ENCODE assay signal across 1 cellular context in the genomic region with DNA sequence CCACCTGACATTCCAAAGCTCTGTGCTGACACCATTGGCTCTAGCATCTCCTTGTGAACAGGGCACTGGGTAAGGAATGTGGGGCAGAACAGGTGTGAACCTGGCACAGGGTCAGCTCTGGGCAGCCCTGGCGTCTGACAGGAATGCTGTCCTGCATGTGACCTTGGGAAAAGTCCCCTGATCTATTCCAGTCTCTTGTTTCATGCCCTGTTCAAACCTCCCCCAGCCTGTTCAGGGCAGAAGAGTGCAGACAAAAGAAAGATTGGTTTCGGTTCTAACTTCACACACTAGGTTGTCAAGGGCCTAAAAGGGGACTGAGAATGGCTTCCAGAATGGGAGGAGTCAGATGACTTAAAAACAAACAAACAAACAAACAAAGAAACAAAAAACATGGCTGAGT.
A peak's percentile ranks its signal among the peaks of the same experiment; 100 is the strongest.
TF ChIP-seq lines count a peak whose summit lies in the region.

No MANE protein-coding gene starts in this region.

TF ChIP-seq in GM12878, 131 proteins besides CTCF, POLR2A, EP300 and RAD21:
- no peak for TF ChIP-seq BRCA1 (IDR thresholded peaks at IDR 0.05; ENCODE audit: low read depth, low read length)
- TF ChIP-seq, protein P1, sequence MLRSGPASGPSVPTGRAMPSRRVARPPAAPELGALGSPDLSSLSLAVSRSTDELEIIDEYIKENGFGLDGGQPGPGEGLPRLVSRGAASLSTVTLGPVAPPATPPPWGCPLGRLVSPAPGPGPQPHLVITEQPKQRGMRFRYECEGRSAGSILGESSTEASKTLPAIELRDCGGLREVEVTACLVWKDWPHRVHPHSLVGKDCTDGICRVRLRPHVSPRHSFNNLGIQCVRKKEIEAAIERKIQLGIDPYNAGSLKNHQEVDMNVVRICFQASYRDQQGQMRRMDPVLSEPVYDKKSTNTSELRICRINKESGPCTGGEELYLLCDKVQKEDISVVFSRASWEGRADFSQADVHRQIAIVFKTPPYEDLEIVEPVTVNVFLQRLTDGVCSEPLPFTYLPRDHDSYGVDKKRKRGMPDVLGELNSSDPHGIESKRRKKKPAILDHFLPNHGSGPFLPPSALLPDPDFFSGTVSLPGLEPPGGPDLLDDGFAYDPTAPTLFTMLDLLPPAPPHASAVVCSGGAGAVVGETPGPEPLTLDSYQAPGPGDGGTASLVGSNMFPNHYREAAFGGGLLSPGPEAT (IDR thresholded peaks at IDR 0.05; ENCODE audit: low read depth), result peak; percentile 34; the same call in 1 of the 2 replicates
- 0 out of 2 replicates have a peak, but pooled peaks have one; percentile 38 for TF ChIP-seq MEF2A (IDR thresholded peaks at IDR 0.05; ENCODE audit: insufficient read depth, low read depth, low read length)
- TF ChIP-seq ASH2L (IDR thresholded peaks at IDR 0.05; ENCODE audit: borderline replicate concordance, low read depth), result no peak
- no peak for TF ChIP-seq ZNF622 (IDR thresholded peaks at IDR 0.05)
- TF ChIP-seq, protein P2, sequence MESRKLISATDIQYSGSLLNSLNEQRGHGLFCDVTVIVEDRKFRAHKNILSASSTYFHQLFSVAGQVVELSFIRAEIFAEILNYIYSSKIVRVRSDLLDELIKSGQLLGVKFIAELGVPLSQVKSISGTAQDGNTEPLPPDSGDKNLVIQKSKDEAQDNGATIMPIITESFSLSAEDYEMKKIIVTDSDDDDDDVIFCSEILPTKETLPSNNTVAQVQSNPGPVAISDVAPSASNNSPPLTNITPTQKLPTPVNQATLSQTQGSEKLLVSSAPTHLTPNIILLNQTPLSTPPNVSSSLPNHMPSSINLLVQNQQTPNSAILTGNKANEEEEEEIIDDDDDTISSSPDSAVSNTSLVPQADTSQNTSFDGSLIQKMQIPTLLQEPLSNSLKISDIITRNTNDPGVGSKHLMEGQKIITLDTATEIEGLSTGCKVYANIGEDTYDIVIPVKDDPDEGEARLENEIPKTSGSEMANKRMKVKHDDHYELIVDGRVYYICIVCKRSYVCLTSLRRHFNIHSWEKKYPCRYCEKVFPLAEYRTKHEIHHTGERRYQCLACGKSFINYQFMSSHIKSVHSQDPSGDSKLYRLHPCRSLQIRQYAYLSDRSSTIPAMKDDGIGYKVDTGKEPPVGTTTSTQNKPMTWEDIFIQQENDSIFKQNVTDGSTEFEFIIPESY (IDR thresholded peaks at IDR 0.05), result no peak
- peak; percentile 37 for TF ChIP-seq YY1 (IDR thresholded peaks at IDR 0.05; ENCODE audit: low read depth, low read length)
- TF ChIP-seq, protein P3, sequence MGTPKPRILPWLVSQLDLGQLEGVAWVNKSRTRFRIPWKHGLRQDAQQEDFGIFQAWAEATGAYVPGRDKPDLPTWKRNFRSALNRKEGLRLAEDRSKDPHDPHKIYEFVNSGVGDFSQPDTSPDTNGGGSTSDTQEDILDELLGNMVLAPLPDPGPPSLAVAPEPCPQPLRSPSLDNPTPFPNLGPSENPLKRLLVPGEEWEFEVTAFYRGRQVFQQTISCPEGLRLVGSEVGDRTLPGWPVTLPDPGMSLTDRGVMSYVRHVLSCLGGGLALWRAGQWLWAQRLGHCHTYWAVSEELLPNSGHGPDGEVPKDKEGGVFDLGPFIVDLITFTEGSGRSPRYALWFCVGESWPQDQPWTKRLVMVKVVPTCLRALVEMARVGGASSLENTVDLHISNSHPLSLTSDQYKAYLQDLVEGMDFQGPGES (IDR thresholded peaks at IDR 0.05), result no peak
- peak in 1 of 2 experiments; percentile 49; a peak in 1 of 4 replicates for TF ChIP-seq BHLHE40 (IDR thresholded peaks at IDR 0.05; ENCODE audit: borderline replicate concordance in 1 of 2, low read depth in 2 of 2, low read length in 1 of 2)
- no peak for TF ChIP-seq FOS (IDR thresholded peaks at IDR 0.05; ENCODE audit: borderline replicate concordance, extremely low read depth, insufficient read length)
- TF ChIP-seq RAD51 (IDR thresholded peaks at IDR 0.05), result peak; percentile 57
- peak; percentile 62 for TF ChIP-seq MEF2B (IDR thresholded peaks at IDR 0.05; ENCODE audit: partially characterized antibody, poor library complexity, severe bottlenecking)
- TF ChIP-seq NR2C2 (IDR thresholded peaks at IDR 0.05; ENCODE audit: borderline replicate concordance, control insufficient read depth, insufficient read length, low read depth), result no peak
- TF ChIP-seq KLF5 (IDR thresholded peaks at IDR 0.05; ENCODE audit: partially characterized antibody), result no peak
- TF ChIP-seq ESRRA (IDR thresholded peaks at IDR 0.05; ENCODE audit: low read length), result peak; percentile 83; the same call in 1 of the 2 replicates
- TF ChIP-seq, protein P4, sequence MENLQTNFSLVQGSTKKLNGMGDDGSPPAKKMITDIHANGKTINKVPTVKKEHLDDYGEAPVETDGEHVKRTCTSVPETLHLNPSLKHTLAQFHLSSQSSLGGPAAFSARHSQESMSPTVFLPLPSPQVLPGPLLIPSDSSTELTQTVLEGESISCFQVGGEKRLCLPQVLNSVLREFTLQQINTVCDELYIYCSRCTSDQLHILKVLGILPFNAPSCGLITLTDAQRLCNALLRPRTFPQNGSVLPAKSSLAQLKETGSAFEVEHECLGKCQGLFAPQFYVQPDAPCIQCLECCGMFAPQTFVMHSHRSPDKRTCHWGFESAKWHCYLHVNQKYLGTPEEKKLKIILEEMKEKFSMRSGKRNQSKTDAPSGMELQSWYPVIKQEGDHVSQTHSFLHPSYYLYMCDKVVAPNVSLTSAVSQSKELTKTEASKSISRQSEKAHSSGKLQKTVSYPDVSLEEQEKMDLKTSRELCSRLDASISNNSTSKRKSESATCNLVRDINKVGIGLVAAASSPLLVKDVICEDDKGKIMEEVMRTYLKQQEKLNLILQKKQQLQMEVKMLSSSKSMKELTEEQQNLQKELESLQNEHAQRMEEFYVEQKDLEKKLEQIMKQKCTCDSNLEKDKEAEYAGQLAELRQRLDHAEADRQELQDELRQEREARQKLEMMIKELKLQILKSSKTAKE (IDR thresholded peaks at IDR 0.05; ENCODE audit: low read depth, poor library complexity, severe bottlenecking), result no peak
- TF ChIP-seq ZNF217 (IDR thresholded peaks at IDR 0.05), result no peak
- 0 out of 2 replicates have a peak, but pooled peaks have one; percentile 18 for TF ChIP-seq MLLT1 (IDR thresholded peaks at IDR 0.05)
- no peak for TF ChIP-seq SIX5 (IDR thresholded peaks at IDR 0.05; ENCODE audit: low read depth, low read length, severe bottlenecking)
- TF ChIP-seq, protein P5, sequence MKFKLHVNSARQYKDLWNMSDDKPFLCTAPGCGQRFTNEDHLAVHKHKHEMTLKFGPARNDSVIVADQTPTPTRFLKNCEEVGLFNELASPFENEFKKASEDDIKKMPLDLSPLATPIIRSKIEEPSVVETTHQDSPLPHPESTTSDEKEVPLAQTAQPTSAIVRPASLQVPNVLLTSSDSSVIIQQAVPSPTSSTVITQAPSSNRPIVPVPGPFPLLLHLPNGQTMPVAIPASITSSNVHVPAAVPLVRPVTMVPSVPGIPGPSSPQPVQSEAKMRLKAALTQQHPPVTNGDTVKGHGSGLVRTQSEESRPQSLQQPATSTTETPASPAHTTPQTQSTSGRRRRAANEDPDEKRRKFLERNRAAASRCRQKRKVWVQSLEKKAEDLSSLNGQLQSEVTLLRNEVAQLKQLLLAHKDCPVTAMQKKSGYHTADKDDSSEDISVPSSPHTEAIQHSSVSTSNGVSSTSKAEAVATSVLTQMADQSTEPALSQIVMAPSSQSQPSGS (IDR thresholded peaks at IDR 0.05; ENCODE audit: low read length), result no peak
- peak; percentile 63 for TF ChIP-seq IKZF1 (conservative IDR thresholded peaks at IDR 0.05)
- peak; percentile 51; the same call in 1 of the 2 replicates for TF ChIP-seq ZNF687 (IDR thresholded peaks at IDR 0.05)
- no peak for TF ChIP-seq CHD4 (IDR thresholded peaks at IDR 0.05)
- TF ChIP-seq TARDBP (IDR thresholded peaks at IDR 0.05; ENCODE audit: borderline replicate concordance), result no peak
- no peak for TF ChIP-seq PML (IDR thresholded peaks at IDR 0.05; ENCODE audit: low read length)
- no peak for TF ChIP-seq WRNIP1 (IDR thresholded peaks at IDR 0.05; ENCODE audit: borderline replicate concordance, low read depth, low read length)
- peak; percentile 27; the same call in 1 of the 2 replicates for TF ChIP-seq MTA2 (IDR thresholded peaks at IDR 0.05; ENCODE audit: low read depth)
- TF ChIP-seq IKZF2 (IDR thresholded peaks at IDR 0.05), result peak; percentile 53 to 60; a peak in 3 of 4 replicates
